Comparison of ENCODE assay signal across 10 cellular contexts in the genomic region with DNA sequence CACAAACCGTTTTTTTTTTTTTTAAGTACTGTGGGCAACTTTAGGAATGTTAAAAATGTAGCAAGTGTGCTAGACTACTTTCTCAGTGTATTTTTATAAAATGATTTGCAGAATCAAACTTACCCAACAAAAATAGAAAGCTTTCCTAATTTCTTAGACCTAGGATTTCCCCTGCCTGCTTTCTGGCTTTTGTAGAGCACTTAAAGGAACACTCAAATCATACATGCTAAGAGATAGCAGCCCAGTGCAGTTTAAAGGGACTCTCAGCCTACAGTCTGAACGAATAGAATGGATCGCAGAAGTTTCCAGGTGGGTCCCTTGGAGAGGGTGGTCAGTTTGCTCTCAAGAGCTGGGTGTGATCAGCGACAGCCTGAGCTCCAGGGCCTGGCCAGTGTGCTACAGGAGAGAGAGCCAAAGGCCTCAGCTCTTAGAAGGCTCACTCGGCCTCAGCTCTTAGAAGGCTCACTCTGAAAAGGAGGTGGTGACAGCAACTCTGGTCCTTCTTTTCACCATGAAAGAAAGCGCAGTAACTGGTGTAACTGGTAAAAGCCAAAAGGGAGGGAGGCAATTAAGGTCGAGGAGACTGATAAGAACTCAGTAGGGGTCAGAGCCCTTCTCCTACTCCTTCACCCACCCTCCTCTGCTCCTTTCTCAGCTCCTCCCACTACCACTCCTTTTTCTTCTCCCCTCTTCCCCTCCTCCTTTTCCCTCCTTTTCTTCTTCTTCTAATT.
DNase-seq lines count a peak whose midpoint lies in the region; ATAC-seq and TF ChIP-seq lines count a peak whose summit lies in the region.
"Had no signal": no experiment of that assay in that cellular context is flagged by ENCODE, and none has a peak within 500 bp of the region (broad histone marks: within the 10 kb centered on the region; RNA-seq: fewer than 3 reads in every experiment).

No MANE protein-coding gene starts in this region.

- no peak for ATAC-seq in Right ventricle myocardium superior (ENCODE audit: poor library complexity)
- ATAC-seq: activated CD8-positive, alpha-beta memory T cell treated with anti-CD3 and anti-CD28 coated beads, Interleukin-2, amount 10 ng/mL, durations not matched to agents 7 days and 5 days; left lobe of liver had no signal

- peak; percentile 45 to 94 for DNase-seq in cardiac muscle cell (ENCODE audit: low read depth in 1 of 2, low spot score in 1 of 2)
- no peak for DNase-seq in Right ventricle myocardium superior
- DNase-seq in brain microvascular endothelial cell: peak; percentile 8
- DNase-seq in kidney glomerular epithelial cell (lab: John Stamatoyannopoulos, UW): peak; percentile 16
- no peak for DNase-seq in dermis blood vessel endothelial cell
- no peak for DNase-seq in activated naive CD4-positive, alpha-beta T cell treated with Interleukin-2 at 50 U/mL for 16 hours
- DNase-seq in NK-92 (lab: John Stamatoyannopoulos, UW; ENCODE audit: unreplicated experiment): no peak
- DNase-seq in NCI-H1417 (lab: John Stamatoyannopoulos, UW): no peak
- DNase-seq: activated CD8-positive, alpha-beta memory T cell treated with anti-CD3 and anti-CD28 coated beads, Interleukin-2, amount 10 ng/mL, durations not matched to agents 7 days and 5 days had no signal

- H3K27me3 ChIP-seq in cardiac muscle cell (peaks cover 19% of the 10 kb centered on the region), brain microvascular endothelial cell (replicated peaks) (no peaks in the 10 kb centered on the region)

- no peak overlapping the region for H3K4me3 ChIP-seq in cardiac muscle cell
- H3K4me3 ChIP-seq in brain microvascular endothelial cell (ENCODE audit: low read depth, low read length): no peak overlapping the region

- in situ Hi-C loops in brain microvascular endothelial cell (cut with HindIII; ENCODE audit: low pct_ligation_motif_present, low sequenced_read_pairs): no loop called here

- no peak for TF ChIP-seq CTCF in cardiac muscle cell (IDR thresholded peaks at IDR 0.05; ENCODE audit: low read depth, low read length)
- TF ChIP-seq CTCF in brain microvascular endothelial cell (IDR thresholded peaks at IDR 0.05; ENCODE audit: low read depth, low read length, missing control alignments): no peak

- no peaks in the 10 kb centered on the region for H3K36me3 ChIP-seq in cardiac muscle cell
- H3K36me3 ChIP-seq in brain microvascular endothelial cell (replicated peaks): no peaks in the 10 kb centered on the region

- H3K4me1 ChIP-seq in cardiac muscle cell (ENCODE audit: low read depth): peaks cover 11% of the 10 kb centered on the region

- intact Hi-C loops in Right ventricle myocardium superior (cut with DNase I): no loop called here

- no peaks in the 10 kb centered on the region for H3K9me3 ChIP-seq in cardiac muscle cell (ENCODE audit: low read depth)

- no peak overlapping the region for H3K27ac ChIP-seq in cardiac muscle cell
- H3K27ac ChIP-seq in brain microvascular endothelial cell: peak overlapping the region; percentile 42

Comparison
In these comparisons a context has a peak if more than half of its experiments do, and no peak if none do; other contexts are left out.
1. DNase-seq: peak in cardiac muscle cell (2 of 2), brain microvascular endothelial cell (single experiment) and kidney glomerular epithelial cell (single experiment); none in Right ventricle myocardium superior (single experiment), dermis blood vessel endothelial cell (single experiment), activated naive CD4-positive, alpha-beta T cell treated with Interleukin-2 at 50 U/mL for 16 hours (single experiment), NK-92 (single experiment) and NCI-H1417 (0 of 3).